ENCODE assay signal across 13 cellular contexts in genomic region chr22:21741790-21742189, GRCh38. TPM values are rescaled to one million over a fixed set of nuclear protein-coding genes. Genes with fewer than 3 reads are reported as not detected.
DNase-seq lines count a peak whose midpoint lies in the region; ATAC-seq and TF ChIP-seq lines count a peak whose summit lies in the region.
"Had no signal": no experiment of that assay in that cellular context is flagged by ENCODE, and none has a peak within 500 bp of the region (broad histone marks: within the 10 kb centered on the region; RNA-seq: fewer than 3 reads in every experiment).

No MANE protein-coding gene starts in this region.

- H3K27ac Mint-ChIP-seq in T-helper 17 cell: peak overlapping the region; percentile 39
- H3K27ac Mint-ChIP-seq in natural killer cell treated with Interleukin-12 subunit alpha and Interleukin-12 subunit beta and Interleukin-15 and Interleukin-18, amount 100 ng/mL, for 72 hours: peak overlapping the region; percentile 16 to 56
- no peak overlapping the region for H3K27ac Mint-ChIP-seq in progenitor cell of endocrine pancreas
- H3K27ac Mint-ChIP-seq in naive thymus-derived CD8-positive, alpha-beta T cell: peak overlapping the region in 2 of 10 donors; percentile 10 to 38
- H3K27ac Mint-ChIP-seq: CD4-positive, alpha-beta T cell had no signal

- H3K27me3 ChIP-seq in BLaER1: no peaks in the 10 kb centered on the region

- H3K9ac ChIP-seq in BLaER1: no peak overlapping the region

- no peaks in the 10 kb centered on the region for H3K36me3 ChIP-seq in BLaER1
- H3K36me3 ChIP-seq: HAP-1 had no signal

- ATAC-seq in T-helper 17 cell: no peak
- ATAC-seq in esophagus mucosa: peak; percentile 52
- ATAC-seq in natural killer cell treated with Interleukin-12 subunit alpha and Interleukin-12 subunit beta and Interleukin-15 and Interleukin-18, amount 100 ng/mL, for 72 hours: peak in 1 of 2 donors; percentile 38
- no peak for ATAC-seq in naive thymus-derived CD8-positive, alpha-beta T cell

- H3K27ac ChIP-seq in BLaER1: 0 out of 2 replicates have a peak overlapping the region, but pooled peaks have one; percentile 26
- H3K27ac ChIP-seq: HL-60 had no signal

- DNase-seq in T-helper 17 cell (no peak), progenitor cell of endocrine pancreas (ENCODE audit: low spot score, unreplicated experiment) (no peak), OCI-M2 (lab: John Stamatoyannopoulos, UW; ENCODE audit: unreplicated experiment) (no peak)
- DNase-seq in natural killer cell treated with Interleukin-12 subunit alpha and Interleukin-12 subunit beta and Interleukin-15 and Interleukin-18, amount 100 ng/mL, for 72 hours (ENCODE audit: low spot score): no peak
- DNase-seq in naive thymus-derived CD8-positive, alpha-beta T cell: no peak
- DNase-seq: 8988T; C1 segment of cervical spinal cord; CD4-positive, alpha-beta T cell; DMS53 had no signal

- H3K4me3 ChIP-seq in BLaER1: no peak overlapping the region
- H3K4me3 ChIP-seq: HAP-1 had no signal

- H4K20me1 ChIP-seq in BLaER1: no peaks in the 10 kb centered on the region

- H3K36me3 Mint-ChIP-seq in T-helper 17 cell (ENCODE audit: low read depth) (no peaks in the 10 kb centered on the region), progenitor cell of endocrine pancreas (ENCODE audit: insufficient read depth) (no peaks in the 10 kb centered on the region)
- H3K36me3 Mint-ChIP-seq in natural killer cell treated with Interleukin-12 subunit alpha and Interleukin-12 subunit beta and Interleukin-15 and Interleukin-18, amount 100 ng/mL, for 72 hours: no peaks in the 10 kb centered on the region
- no peaks in the 10 kb centered on the region for H3K36me3 Mint-ChIP-seq in naive thymus-derived CD8-positive, alpha-beta T cell

- H3K4me1 ChIP-seq in BLaER1: peaks cover 52% of the 10 kb centered on the region
- H3K4me1 ChIP-seq: HAP-1 had no signal

- no peaks in the 10 kb centered on the region for H3K9me3 Mint-ChIP-seq in natural killer cell treated with Interleukin-12 subunit alpha and Interleukin-12 subunit beta and Interleukin-15 and Interleukin-18, amount 100 ng/mL, for 72 hours
- H3K9me3 Mint-ChIP-seq in progenitor cell of endocrine pancreas (ENCODE audit: low read depth): no peaks in the 10 kb centered on the region
- no peaks in the 10 kb centered on the region for H3K9me3 Mint-ChIP-seq in naive thymus-derived CD8-positive, alpha-beta T cell
- H3K9me3 Mint-ChIP-seq: CD4-positive, alpha-beta T cell had no signal

- peak overlapping the region; percentile 49 for H3K4me2 ChIP-seq in BLaER1

- H3K9me3 ChIP-seq in BLaER1: no peaks in the 10 kb centered on the region
- H3K9me3 ChIP-seq in T-helper 17 cell (ENCODE audit: control insufficient read depth, low read length, poor library complexity, severe bottlenecking): no peaks in the 10 kb centered on the region
- H3K9me3 ChIP-seq: HAP-1 had no signal

- TF ChIP-seq CTCF in progenitor cell of endocrine pancreas (IDR thresholded peaks at IDR 0.05; ENCODE audit: unreplicated experiment): no peak

- peaks cover 3% of the 10 kb centered on the region for H3K4me1 Mint-ChIP-seq in T-helper 17 cell
- peaks cover 22 to 30% of the 10 kb centered on the region in 2 donors for H3K4me1 Mint-ChIP-seq in natural killer cell treated with Interleukin-12 subunit alpha and Interleukin-12 subunit beta and Interleukin-15 and Interleukin-18, amount 100 ng/mL, for 72 hours (ENCODE audit: low read depth in 2 of 2)
- no peaks in the 10 kb centered on the region for H3K4me1 Mint-ChIP-seq in progenitor cell of endocrine pancreas (ENCODE audit: low read depth)
- peaks cover 0 to 10% (median 1%) of the 10 kb centered on the region in 4 donors for H3K4me1 Mint-ChIP-seq in naive thymus-derived CD8-positive, alpha-beta T cell

- H3K27me3 Mint-ChIP-seq in T-helper 17 cell (no peaks in the 10 kb centered on the region), progenitor cell of endocrine pancreas (peaks cover 18% of the 10 kb centered on the region)
- H3K27me3 Mint-ChIP-seq in natural killer cell treated with Interleukin-12 subunit alpha and Interleukin-12 subunit beta and Interleukin-15 and Interleukin-18, amount 100 ng/mL, for 72 hours: no peaks in the 10 kb centered on the region
- H3K27me3 Mint-ChIP-seq in naive thymus-derived CD8-positive, alpha-beta T cell: no peaks in the 10 kb centered on the region
- H3K27me3 Mint-ChIP-seq: CD4-positive, alpha-beta T cell had no signal

- H3K4me3 Mint-ChIP-seq in T-helper 17 cell (no peak overlapping the region), progenitor cell of endocrine pancreas (ENCODE audit: low read depth) (no peak overlapping the region)
- no peak overlapping the region for H3K4me3 Mint-ChIP-seq in natural killer cell treated with Interleukin-12 subunit alpha and Interleukin-12 subunit beta and Interleukin-15 and Interleukin-18, amount 100 ng/mL, for 72 hours
- H3K4me3 Mint-ChIP-seq in naive thymus-derived CD8-positive, alpha-beta T cell: no peak overlapping the region
- H3K4me3 Mint-ChIP-seq: CD4-positive, alpha-beta T cell had no signal

- POLR2A ChIA-PET in naive thymus-derived CD8-positive, alpha-beta T cell (lab: Charles Lee): no interaction called here

RNA-seq across cellular contexts. Expression of gene YPEL1, which starts 6.2 kb away (rescaled TPM):
- total RNA-seq in T-helper 17 cell (1 to 10 TPM; 3.5 to 4.6 TPM), esophagus mucosa (0.36 TPM), progenitor cell of endocrine pancreas (24.9 and 30.5 TPM in 2 replicates)
- total RNA-seq in natural killer cell treated with Interleukin-12 subunit alpha and Interleukin-12 subunit beta and Interleukin-15 and Interleukin-18, amount 100 ng/mL, for 72 hours: 10 to 100 TPM; 14.2 to 19.0 TPM
- total RNA-seq in naive thymus-derived CD8-positive, alpha-beta T cell: 1 to 10 TPM; 5.3 to 6.7 TPM
- 10 to 100 TPM in 1 of 3 donors, 1 to 10 TPM in 2; 1.8 to 15.3 (median 3.3) TPM for polyA plus RNA-seq in naive thymus-derived CD8-positive, alpha-beta T cell
